Comparison of ENCODE assay signal across 9 cellular contexts in genomic region chr7:24477807-24478655, GRCh38.
A peak's percentile ranks its signal among the peaks of the same experiment; 100 is the strongest.
DNase-seq lines count a peak whose midpoint lies in the region; ATAC-seq, FAIRE-seq and TF ChIP-seq lines count a peak whose summit lies in the region.
"Had no signal": no experiment of that assay in that cellular context is flagged by ENCODE, and none has a peak within 500 bp of the region (broad histone marks: within the 10 kb centered on the region; RNA-seq: fewer than 3 reads in every experiment).

No MANE protein-coding gene starts in this region.

- no peak overlapping the region for H3K4me3 ChIP-seq in BJ (ENCODE audit: low read depth, low read length)
- H3K4me3 ChIP-seq in MG63: no peak overlapping the region
- no peak overlapping the region for H3K4me3 ChIP-seq in bronchial epithelial cell (ENCODE audit: low read depth, low read length)
- H3K4me3 ChIP-seq in mesenchymal stem cell (ENCODE audit: insufficient read depth in 1 of 2, low read depth in 1 of 2, low read length in 2 of 2): peak overlapping the region in 1 of 2 experiments; percentile 32
- H3K4me3 ChIP-seq in stomach: no peak overlapping the region

- H3K36me3 ChIP-seq in BJ (ENCODE audit: control insufficient read depth, insufficient read depth, low read length) (no peaks in the 10 kb centered on the region), MG63 (no peaks in the 10 kb centered on the region), bronchial epithelial cell (ENCODE audit: control insufficient read depth, insufficient read depth, low read length) (no peaks in the 10 kb centered on the region), mesenchymal stem cell (ENCODE audit: control insufficient read depth in 1 of 2, insufficient read depth in 2 of 2, low read depth in 1 of 2, low read length in 2 of 2) (no peaks in the 10 kb centered on the region), stomach (no peaks in the 10 kb centered on the region)

- TF ChIP-seq CTCF in BJ (IDR thresholded peaks at IDR 0.05; ENCODE audit: insufficient read depth, low read depth, low read length) (no peak), bronchial epithelial cell (IDR thresholded peaks at IDR 0.05; ENCODE audit: insufficient read depth, low read length, severe bottlenecking) (no peak), stomach (IDR thresholded peaks at IDR 0.05) (no peak)

- peak overlapping the region; percentile 38 for H3K4me2 ChIP-seq in mesenchymal stem cell (ENCODE audit: low read length, poor library complexity, severe bottlenecking)

- H3K79me1 ChIP-seq in mesenchymal stem cell (replicated peaks; ENCODE audit: low read length, poor library complexity, severe bottlenecking): no peaks in the 10 kb centered on the region

- peak overlapping the region; percentile 23 to 35 for H3K18ac ChIP-seq in mesenchymal stem cell (ENCODE audit: low read depth in 1 of 2, low read length in 2 of 2)

- peak overlapping the region; percentile 98 for H2AK5ac ChIP-seq in mesenchymal stem cell (ENCODE audit: low read length, severe bottlenecking)

- H2BK5ac ChIP-seq in mesenchymal stem cell (ENCODE audit: low read depth, low read length, poor library complexity, severe bottlenecking): peak overlapping the region; percentile 68

- H3K4ac ChIP-seq in mesenchymal stem cell (ENCODE audit: low read depth in 1 of 2, low read length in 2 of 2): peak overlapping the region in 1 of 2 experiments; percentile 60

- H3K4me1 ChIP-seq in mesenchymal stem cell (ENCODE audit: control insufficient read depth, insufficient read depth, low read depth, low read length) (peaks cover 9% of the 10 kb centered on the region), stomach (peaks cover 0 to 18% (median 7%) of the 10 kb centered on the region in 4 donors)

- H2AFZ ChIP-seq in mesenchymal stem cell (ENCODE audit: low read depth, low read length): no peak overlapping the region

- peak overlapping the region; percentile 69 for H3K9ac ChIP-seq in mesenchymal stem cell (ENCODE audit: low read length)

- FAIRE-seq in bronchial epithelial cell (lab: Jason Lieb, UNC): no peak

- CTCF ChIA-PET in BJ (lab: Yijun Ruan, JAX): no interaction called here

- DNase-seq in BJ (ENCODE audit: low read depth) (peak; percentile 13), MG63 (peak; percentile 66), bronchial epithelial cell (ENCODE audit: low read depth) (peak; percentile 71), mesenchymal stem cell (peak; percentile 80), germinal center (ENCODE audit: low spot score) (no peak), stomach (no peak), left colon (no peak), nucleus accumbens (lab: John Stamatoyannopoulos, UW) (no peak)
- DNase-seq: activated CD8-positive, alpha-beta memory T cell treated with anti-CD3 and anti-CD28 coated beads, Interleukin-2, amount 50 U/mL, for 48 hours had no signal

- peak overlapping the region; percentile 77 for H2BK120ac ChIP-seq in mesenchymal stem cell (ENCODE audit: low read depth, low read length)

- H2BK12ac ChIP-seq in mesenchymal stem cell (ENCODE audit: low read length in 2 of 2): peak overlapping the region; percentile 28 to 86

- peak overlapping the region; percentile 19 for H4K91ac ChIP-seq in mesenchymal stem cell (ENCODE audit: low read length)

- no peak for ATAC-seq in left colon

- no peak for TF ChIP-seq POLR2A in stomach (IDR thresholded peaks at IDR 0.05)

- H3K27ac ChIP-seq in mesenchymal stem cell (ENCODE audit: low read length, poor library complexity, severe bottlenecking) (peak overlapping the region; percentile 97), stomach (peak overlapping the region in 2 of 5 donors; percentile 32 to 36)

- 44% methylated on average over 3 of the region's 5 CpGs for WGBS in mesenchymal stem cell
- 34 to 55% (median 35%) methylated on average over 5 of the region's 5 CpGs for WGBS in stomach, 5 donors

- no peak for TF ChIP-seq EP300 in stomach (IDR thresholded peaks at IDR 0.05)

- H4K8ac ChIP-seq in mesenchymal stem cell (ENCODE audit: low read length): peak overlapping the region; percentile 79

- H3K23ac ChIP-seq in mesenchymal stem cell (ENCODE audit: low read length in 2 of 2): no peak overlapping the region

- H3K14ac ChIP-seq in mesenchymal stem cell (ENCODE audit: low read length in 2 of 2): no peak overlapping the region

- intact Hi-C loops in stomach (cut with DNase I; ENCODE audit: low total_unique reads): no loop called here
- intact Hi-C loops in left colon (cut with DNase I, micrococcal nuclease): no loop called here

- H3K27me3 ChIP-seq in BJ (ENCODE audit: control insufficient read depth, insufficient read depth, low read length) (no peaks in the 10 kb centered on the region), MG63 (no peaks in the 10 kb centered on the region), bronchial epithelial cell (ENCODE audit: control insufficient read depth, insufficient read depth, low read length) (no peaks in the 10 kb centered on the region), mesenchymal stem cell (ENCODE audit: control insufficient read depth in 1 of 2, insufficient read depth in 1 of 2, low read length in 2 of 2) (no peaks in the 10 kb centered on the region), stomach (no peaks in the 10 kb centered on the region)

- no peak overlapping the region for H2BK15ac ChIP-seq in mesenchymal stem cell (ENCODE audit: low read depth, poor library complexity, severe bottlenecking)

- H3K9me3 ChIP-seq in MG63 (no peaks in the 10 kb centered on the region), mesenchymal stem cell (ENCODE audit: control insufficient read depth, low read length) (no peaks in the 10 kb centered on the region), stomach (no peaks in the 10 kb centered on the region)

- POLR2A ChIA-PET in BJ (lab: Charles Lee): no interaction called here

Comparison
In these comparisons a context has a peak if more than half of its experiments do, and no peak if none do; other contexts are left out.
1. DNase-seq: peak in BJ (single experiment), MG63 (single experiment), bronchial epithelial cell (single experiment) and mesenchymal stem cell (single experiment); none in germinal center (single experiment), stomach (single experiment), left colon (0 of 2) and nucleus accumbens (0 of 56).